26 cellular contexts compared by ENCODE assay signal in genomic region chrX:41684138-41684537, GRCh38. TPM values are rescaled to one million over a fixed set of nuclear protein-coding genes. Genes with fewer than 3 reads are reported as not detected.
DNase-seq lines count a peak whose midpoint lies in the region; ATAC-seq and TF ChIP-seq lines count a peak whose summit lies in the region.
"Had no signal": no experiment of that assay in that cellular context is flagged by ENCODE, and none has a peak within 500 bp of the region (broad histone marks: within the 10 kb centered on the region; RNA-seq: fewer than 3 reads in every experiment).

No MANE protein-coding gene starts in this region.

- H3K9ac ChIP-seq in fibroblast of lung (ENCODE audit: insufficient read depth, low read length), result no peak overlapping the region

- intact Hi-C loops in prostate gland (cut with DNase I), result no loop called here

- H3K27me3 ChIP-seq in fibroblast of lung (ENCODE audit: control insufficient read depth, insufficient read depth, low read length) (no peaks in the 10 kb centered on the region), prostate gland (replicated peaks; ENCODE audit: insufficient read depth) (no peaks in the 10 kb centered on the region)
- H3K27me3 ChIP-seq: MG63, right atrium auricular region had no signal

- DNase-seq in G401 (ENCODE audit: low spot score) (peak; percentile 5), LNCaP clone FGC (ENCODE audit: low read depth) (peak; percentile 81), fibroblast of lung (ENCODE audit: low read depth in 2 of 2) (peak; percentile 26), prostate gland (ENCODE audit: low spot score) (peak; percentile 39), GM13977 (ENCODE audit: low spot score) (no peak), COLO829 (ENCODE audit: low spot score) (no peak)
- DNase-seq: activated CD8-positive, alpha-beta T cell treated with anti-CD3 and anti-CD28 coated beads for 36 hours; amygdala; CD4-positive, CD25-positive, alpha-beta regulatory T cell; endodermal cell; glutamatergic neuron; islet precursor cell; KBM-7; lower lobe of right lung; MG63; NCI-H2081; NCI-H345; NCI-H748 treated with DMSO at 0.1 percent for 48 hours; stimulated activated CD4-positive, alpha-beta T cell treated with anti-CD3 and anti-CD28 coated beads, Interleukin-2, amount 100 ng/mL, for 48 hours; T-helper 2 cell had no signal

- ATAC-seq in GM19324 (IDR thresholded peaks at IDR 0.05; ENCODE audit: low FRiP score, unreplicated experiment), result no peak
- ATAC-seq: activated CD8-positive, alpha-beta T cell treated with anti-CD3 and anti-CD28 coated beads for 36 hours; natural killer cell treated with Interleukin-12 subunit alpha and Interleukin-12 subunit beta and Interleukin-15 and Interleukin-18, amount 100 ng/mL, for 72 hours had no signal

- 21% methylated on average over 3 of the region's 3 CpGs for WGBS in prostate gland

- H3K79me2 ChIP-seq in fibroblast of lung (ENCODE audit: control insufficient read depth, insufficient read depth, low read length), result no peaks in the 10 kb centered on the region

- no peak overlapping the region for H2AFZ ChIP-seq in fibroblast of lung (ENCODE audit: low read length)

- no peaks in the 10 kb centered on the region for H4K20me1 ChIP-seq in fibroblast of lung (ENCODE audit: control insufficient read depth, extremely low read depth, insufficient read depth, low read length)

- TF ChIP-seq CTCF in LNCaP clone FGC (IDR thresholded peaks at IDR 0.05; ENCODE audit: control insufficient read depth, extremely low read depth, insufficient read depth), result no peak
- no peak for TF ChIP-seq CTCF in fibroblast of lung (conservative IDR thresholded peaks at IDR 0.05 in 1 of 2, IDR thresholded peaks at IDR 0.05 in 1 of 2; ENCODE audit: low read depth in 1 of 2, low read length in 2 of 2)
- no peak for TF ChIP-seq CTCF in prostate gland (IDR thresholded peaks at IDR 0.05)
- TF ChIP-seq CTCF in GM13977 (IDR thresholded peaks at IDR 0.05; ENCODE audit: extremely low read depth, insufficient read depth, missing control alignments), result no peak

- H3K4me3 ChIP-seq in LNCaP clone FGC (ENCODE audit: low read depth, low read length) (no peak overlapping the region), fibroblast of lung (replicated peaks in 1 of 4; ENCODE audit: control extremely low read depth in 1 of 4, insufficient read depth in 1 of 4, low read depth in 3 of 4, low read length in 4 of 4) (no peak overlapping the region), prostate gland (no peak overlapping the region)
- H3K4me3 ChIP-seq: lower lobe of right lung, MG63, right atrium auricular region had no signal

- H3K36me3 ChIP-seq in fibroblast of lung (ENCODE audit: control insufficient read depth, insufficient read depth, low read length) (no peaks in the 10 kb centered on the region), prostate gland (no peaks in the 10 kb centered on the region)
- H3K36me3 ChIP-seq: lower lobe of right lung, MG63, right atrium auricular region had no signal

- H3K27ac ChIP-seq in fibroblast of lung (ENCODE audit: insufficient read depth, low read length) (no peak overlapping the region), prostate gland (no peak overlapping the region)
- H3K27ac ChIP-seq: lower lobe of right lung, right atrium auricular region had no signal

- in situ Hi-C loops in G401 (cut with HindIII; ENCODE audit: low sequenced_read_pairs), result no loop called here
- in situ Hi-C loops in GM13977 (cut with MboI; ENCODE audit: low pct_unique_long_range_greater_than_20kb, low sequenced_read_pairs, unreplicated experiment), result no loop called here

- H3K4me2 ChIP-seq in fibroblast of lung (ENCODE audit: extremely low read depth, insufficient read depth, low read length), result no peak overlapping the region

- H3K4me1 ChIP-seq in fibroblast of lung (ENCODE audit: control insufficient read depth, extremely low read depth, insufficient read depth, low read length) (no peaks in the 10 kb centered on the region), prostate gland (replicated peaks) (no peaks in the 10 kb centered on the region)
- H3K4me1 ChIP-seq: lower lobe of right lung had no signal

- TF ChIP-seq POLR2A in prostate gland (IDR thresholded peaks at IDR 0.05), result no peak

- H3K9me3 ChIP-seq in fibroblast of lung (ENCODE audit: control insufficient read depth, insufficient read depth, low read depth, low read length) (no peaks in the 10 kb centered on the region), prostate gland (no peaks in the 10 kb centered on the region)
- H3K9me3 ChIP-seq: lower lobe of right lung, MG63, right atrium auricular region had no signal

RNA-seq across cellular contexts. Expression of gene GPR34, which starts 4.6 kb away (rescaled TPM):
- not detected in 2 replicates for total RNA-seq in G401 (2014; rRNA removed; shearing (Covaris generic))
- total RNA-seq in fibroblast of lung (not detected in 2 replicates), prostate gland (1 to 10 TPM; 4.6 to 8.2 TPM)
- polyA plus RNA-seq in fibroblast of lung, result not detected in 2 replicates
- not detected in 2 replicates for polyA plus RNA-seq in fibroblast of lung (2012)
- not detected in 2 replicates for polyA minus RNA-seq in fibroblast of lung (ENCODE audit: low replicate concordance)
- total RNA-seq: activated T-helper 2 cell treated with anti-CD3 and anti-CD28 coated beads, Interferon-gamma antibody, Interleukin-2, Interleukin-4, amounts not matched to agents 10 μg/mL and 5 μg/mL and 100 μg/mL, durations not matched to agents 14 hours and 24 hours and 36 hours; CD4-positive, CD25-positive, alpha-beta regulatory T cell; Daoy; endodermal cell; HT1080 had no signal

RNA-seq across cellular contexts. Expression of gene GPR82, which starts 39.8 kb away (rescaled TPM):
- not detected in 2 replicates for total RNA-seq in G401 (2014; rRNA removed; shearing (Covaris generic))
- not detected in 2 replicates for total RNA-seq in fibroblast of lung
- not detected in 2 replicates for polyA plus RNA-seq in fibroblast of lung
- not detected in 2 replicates for polyA plus RNA-seq in fibroblast of lung (2012)
- polyA minus RNA-seq in fibroblast of lung (ENCODE audit: low replicate concordance), result not detected in 2 replicates
- under 1 TPM; 0.28 to 0.41 TPM for total RNA-seq in prostate gland
- total RNA-seq: CD4-positive, CD25-positive, alpha-beta regulatory T cell; Daoy; endodermal cell; HT1080 had no signal

Comparison
In these comparisons a context has a peak if more than half of its experiments do, and no peak if none do; other contexts are left out.
1. DNase-seq: peak in G401 (single experiment), LNCaP clone FGC (single experiment), fibroblast of lung (2 of 2) and prostate gland (single experiment); none in GM13977 (single experiment) and COLO829 (single experiment).